8 cellular contexts compared by ENCODE assay signal in the genomic region with DNA sequence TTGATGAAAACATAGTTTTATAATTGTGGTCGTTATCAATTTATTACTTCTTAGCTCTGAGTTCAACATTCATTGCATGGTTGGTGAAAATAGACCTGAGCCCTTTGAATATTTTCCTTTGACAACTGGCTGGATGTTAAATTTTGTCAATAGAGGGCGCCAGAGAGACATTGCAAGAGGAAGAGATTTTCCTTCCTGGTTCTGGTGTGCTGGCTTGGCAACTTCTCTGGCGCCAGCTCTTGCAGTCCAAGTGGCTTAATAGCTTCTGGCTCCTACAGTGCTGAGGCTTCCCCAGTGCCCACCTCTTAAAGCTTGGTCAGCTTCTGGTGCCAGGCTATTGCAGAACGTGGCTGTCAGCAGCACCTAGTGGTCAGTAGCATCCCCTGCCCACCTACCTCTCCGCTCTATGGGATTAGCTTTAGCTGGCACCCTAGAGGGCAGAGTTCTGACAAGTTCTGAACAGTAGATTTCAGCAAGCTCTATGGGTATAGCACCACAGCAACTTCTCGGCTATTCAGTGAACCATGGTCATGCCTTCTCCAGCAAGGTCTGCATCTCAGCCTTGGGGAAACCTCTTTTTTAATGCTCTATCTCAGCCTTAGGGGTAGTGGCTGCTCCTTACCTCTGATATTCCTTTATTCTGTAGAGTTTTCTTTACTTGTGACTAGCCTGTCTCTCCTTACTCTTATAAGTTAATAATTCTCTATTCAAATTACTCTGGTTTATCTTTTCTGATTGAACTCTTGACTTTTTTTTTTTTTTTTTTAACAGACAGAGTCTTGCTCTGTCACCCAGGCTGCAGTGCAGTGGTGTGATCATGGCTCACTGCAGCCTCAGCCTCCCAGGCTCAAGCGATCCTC. TPM values are rescaled to one million over a fixed set of nuclear protein-coding genes. Genes with fewer than 3 reads are reported as not detected.
DNase-seq lines count a peak whose midpoint lies in the region; ATAC-seq and TF ChIP-seq lines count a peak whose summit lies in the region.

No MANE protein-coding gene starts in this region.

- no peaks in the 10 kb centered on the region for H3K9me2 ChIP-seq in OCI-LY1 (ENCODE audit: low read depth, low read length)

- H2AFZ ChIP-seq in OCI-LY1 (ENCODE audit: low read length) = no peak overlapping the region

- TF ChIP-seq EP300 in Ishikawa (IDR thresholded peaks at IDR 0.05; ENCODE audit: borderline replicate concordance) = no peak

- no peaks in the 10 kb centered on the region for H4K20me1 ChIP-seq in OCI-LY1 (ENCODE audit: insufficient read depth, low read length)

- H3K4me2 ChIP-seq in OCI-LY1 (ENCODE audit: low read length) = peak overlapping the region; percentile 57

- ATAC-seq in GM18867 (IDR thresholded peaks at IDR 0.05; ENCODE audit: unreplicated experiment) = peak; percentile 73

- POLR2A ChIA-PET in A673 (lab: Charles Lee; ENCODE audit: low non-redundant PET) = interaction anchor here (0.6 kb wide), 1 partner anchor 1512 kb away, joined by 3 read pairs; no protein-coding TSS in a partner anchor

- no peaks in the 10 kb centered on the region for H3K79me2 ChIP-seq in OCI-LY1 (ENCODE audit: insufficient read depth, low read length)

- no peaks in the 10 kb centered on the region for H3K27me3 ChIP-seq in A673 (replicated peaks; ENCODE audit: insufficient read depth, low read depth, low read length, poor library complexity)
- H3K27me3 ChIP-seq in OCI-LY1 (ENCODE audit: insufficient read depth, low read length) = no peaks in the 10 kb centered on the region

- CTCF ChIA-PET in A673 (lab: Charles Lee) = interaction anchor here (0.5 to 2.1 kb wide), 16 partner anchors 9 to 751 kb away, joined by 3 to 18 read pairs (median 4); no protein-coding TSS in a partner anchor

- intact Hi-C loops in A673 (cut with micrococcal nuclease; ENCODE audit: unreplicated experiment) = loop anchor here (1.0 to 2.0 kb wide), 3 partner anchors 113 to 186 kb away; no protein-coding TSS in a partner anchor

- H3K4me3 ChIP-seq in A673 (ENCODE audit: low read depth, low read length, poor library complexity, severe bottlenecking) = no peak overlapping the region
- H3K4me3 ChIP-seq in OCI-LY1 (ENCODE audit: low read depth, low read length, poor library complexity, severe bottlenecking) = peak overlapping the region; percentile 33
- H3K4me3 ChIP-seq in epithelial cell of esophagus (ENCODE audit: low read length) = no peak overlapping the region

- no peak overlapping the region for H3K9ac ChIP-seq in OCI-LY1 (ENCODE audit: low read length)

- peak; percentile 75 for TF ChIP-seq RAD21 in Ishikawa (IDR thresholded peaks at IDR 0.05; ENCODE audit: low read depth)

- H3K4me1 ChIP-seq in A673 (ENCODE audit: insufficient read depth, low read length, poor library complexity, severe bottlenecking) (peaks cover 6% of the 10 kb centered on the region), OCI-LY1 (ENCODE audit: insufficient read depth, low read length, severe bottlenecking) (peaks cover 3% of the 10 kb centered on the region)

- H3F3A ChIP-seq in OCI-LY1 (ENCODE audit: insufficient read depth, low read length) = no peaks in the 10 kb centered on the region

- TF ChIP-seq CTCF in A673 (conservative IDR thresholded peaks at IDR 0.05; ENCODE audit: low read depth, low read length) (peak; percentile 98), OCI-LY1 (IDR thresholded peaks at IDR 0.05; ENCODE audit: low read length) (peak; percentile 89), epithelial cell of esophagus (IDR thresholded peaks at IDR 0.05; ENCODE audit: insufficient read depth, low read depth, low read length, missing control alignments) (peak; percentile 92)

- no TSS peak for BruUV-seq in A673 (replicated peaks; lab: Mats Ljungman, UMichigan)

- H3K27ac ChIP-seq in A673 (ENCODE audit: low read depth, low read length, poor library complexity, severe bottlenecking) = no peak overlapping the region
- no peak overlapping the region for H3K27ac ChIP-seq in OCI-LY1 (ENCODE audit: low read depth, low read length, poor library complexity, severe bottlenecking)

- peak; percentile 94 for DNase-seq in A673 (ENCODE audit: low spot score)
- peak; percentile 39 for DNase-seq in activated CD8-positive, alpha-beta memory T cell treated with anti-CD3 and anti-CD28 coated beads, Interleukin-2, amount 50 U/mL, for 4 hours
- peak; percentile 88 for DNase-seq in epithelial cell of esophagus (ENCODE audit: low read depth)
- peak; percentile 85 for DNase-seq in mucosa of gallbladder (ENCODE audit: low spot score)
- DNase-seq in stimulated activated CD8-positive, alpha-beta memory T cell treated with anti-CD3 and anti-CD28 coated beads, Interleukin-4, amount 100 ng/mL, for 48 hours = peak; percentile 62

- no peaks in the 10 kb centered on the region for H3K36me3 ChIP-seq in A673 (ENCODE audit: insufficient read depth, low read length, poor library complexity, severe bottlenecking)
- H3K36me3 ChIP-seq in OCI-LY1 (ENCODE audit: insufficient read depth, low read length) = no peaks in the 10 kb centered on the region

- H3K9me3 ChIP-seq in A673 (ENCODE audit: low read depth, low read length, poor library complexity, severe bottlenecking) (no peaks in the 10 kb centered on the region), OCI-LY1 (ENCODE audit: low read length) (no peaks in the 10 kb centered on the region)

TF ChIP-seq in Ishikawa, 13 proteins besides CTCF, POLR2A, EP300 and RAD21:
- TF ChIP-seq, protein P1, sequence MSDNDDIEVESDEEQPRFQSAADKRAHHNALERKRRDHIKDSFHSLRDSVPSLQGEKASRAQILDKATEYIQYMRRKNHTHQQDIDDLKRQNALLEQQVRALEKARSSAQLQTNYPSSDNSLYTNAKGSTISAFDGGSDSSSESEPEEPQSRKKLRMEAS (IDR thresholded peaks at IDR 0.05) = 0 out of 2 replicates have a peak, but pooled peaks have one; percentile 18
- TF ChIP-seq TAF1 (IDR thresholded peaks at IDR 0.05; ENCODE audit: low read depth) (no peak), NFIC (IDR thresholded peaks at IDR 0.05) (no peak)
- TF ChIP-seq, protein P2, sequence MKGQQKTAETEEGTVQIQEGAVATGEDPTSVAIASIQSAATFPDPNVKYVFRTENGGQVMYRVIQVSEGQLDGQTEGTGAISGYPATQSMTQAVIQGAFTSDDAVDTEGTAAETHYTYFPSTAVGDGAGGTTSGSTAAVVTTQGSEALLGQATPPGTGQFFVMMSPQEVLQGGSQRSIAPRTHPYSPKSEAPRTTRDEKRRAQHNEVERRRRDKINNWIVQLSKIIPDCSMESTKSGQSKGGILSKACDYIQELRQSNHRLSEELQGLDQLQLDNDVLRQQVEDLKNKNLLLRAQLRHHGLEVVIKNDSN (IDR thresholded peaks at IDR 0.05) = no peak
TF ChIP-seq in Ishikawa: peak in this region for 1.

RNA-seq across cellular contexts. Expression of a gene that starts 59.4 kb away (rescaled TPM):
- 30.2 and 31.0 TPM in 2 replicates for total RNA-seq in A673 (2021)
- total RNA-seq in mucosa of gallbladder = 23.5 TPM

Comparison
In these comparisons a context has a peak if more than half of its experiments do, and no peak if none do; other contexts are left out.
1. DNase-seq: peak in every context shown above with its lines; median percentile 94 in A673; 88 in epithelial cell of esophagus; 85 in mucosa of gallbladder; 62 in stimulated activated CD8-positive, alpha-beta memory T cell treated with anti-CD3 and anti-CD28 coated beads, Interleukin-4, amount 100 ng/mL, for 48 hours; 39 in activated CD8-positive, alpha-beta memory T cell treated with anti-CD3 and anti-CD28 coated beads, Interleukin-2, amount 50 U/mL, for 4 hours.